ENCODE assay signal across 8 cellular contexts in the genomic region with DNA sequence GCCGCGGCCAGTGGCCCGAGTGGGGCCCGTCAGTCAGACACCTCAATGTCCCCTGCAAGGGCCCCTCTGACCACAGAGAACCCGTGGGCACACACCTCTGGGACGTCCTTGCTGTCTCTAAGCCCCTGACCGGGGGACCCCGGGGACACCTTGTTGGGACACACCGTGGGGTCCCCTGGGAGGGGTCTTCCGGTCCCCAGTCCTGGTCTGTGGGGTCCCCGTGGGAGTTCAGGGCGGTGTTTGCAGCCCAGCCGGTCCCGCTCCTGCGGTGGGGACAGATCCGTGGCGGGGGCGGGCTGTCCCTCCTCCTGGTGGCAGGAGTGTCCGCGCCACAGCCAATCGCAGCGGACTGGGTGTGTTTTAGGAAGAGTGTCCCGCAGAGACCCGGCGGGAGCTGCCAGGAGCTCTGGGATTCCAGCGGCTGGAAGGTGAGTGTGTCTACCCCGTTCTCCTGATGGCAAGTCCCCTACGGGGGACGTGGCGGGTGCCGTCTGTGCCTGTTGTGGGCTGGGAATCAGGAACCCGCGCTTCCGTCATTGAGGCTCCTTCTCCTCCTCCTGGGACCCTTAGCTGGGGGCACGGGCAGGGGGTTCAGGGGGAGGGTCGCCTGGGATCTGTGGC. TPM values are rescaled to one million over a fixed set of nuclear protein-coding genes. Genes with fewer than 3 reads are reported as not detected.
DNase-seq lines count a peak whose midpoint lies in the region; ATAC-seq and TF ChIP-seq lines count a peak whose summit lies in the region.

No MANE protein-coding gene starts in this region.

- peaks cover 8% of the 10 kb centered on the region; the same call in 1 of the 2 replicates for H3K79me2 ChIP-seq in Loucy (ENCODE audit: insufficient read depth, low read length)

- peak overlapping the region; percentile 78 to 90 (median 80) for H3K4me3 Mint-ChIP-seq in CD8-positive, alpha-beta memory T cell

- H3K4me1 Mint-ChIP-seq in CD8-positive, alpha-beta memory T cell, result peaks cover 4 to 31% (median 8%) of the 10 kb centered on the region in 3 donors

- H3K4me3 ChIP-seq in CD8-positive, alpha-beta memory T cell (ENCODE audit: low read length), result peak overlapping the region; percentile 66
- H3K4me3 ChIP-seq in Loucy (ENCODE audit: low read length, poor library complexity, severe bottlenecking), result peak overlapping the region; percentile 88
- H3K4me3 ChIP-seq in rectal smooth muscle tissue (ENCODE audit: low read length), result peak overlapping the region; percentile 75

- H3K9me2 ChIP-seq in Loucy (replicated peaks; ENCODE audit: low read depth, low read length), result no peaks in the 10 kb centered on the region

- H2AFZ ChIP-seq in Loucy (ENCODE audit: low read length), result peak overlapping the region; percentile 74

- H3K36me3 Mint-ChIP-seq in CD8-positive, alpha-beta memory T cell, result no peaks in the 10 kb centered on the region
- H3K36me3 Mint-ChIP-seq in activated naive CD4-positive, alpha-beta T cell treated with anti-CD3 and anti-CD28 coated beads, Interleukin-2, amount 50 U/mL, for 72 hours, result no peaks in the 10 kb centered on the region

- no peaks in the 10 kb centered on the region for H4K20me1 ChIP-seq in Loucy (ENCODE audit: insufficient read depth, low read length, poor library complexity, severe bottlenecking)

- peak overlapping the region in 2 of 8 donors; percentile 33 to 80 for H3K27ac Mint-ChIP-seq in CD8-positive, alpha-beta memory T cell
- H3K27ac Mint-ChIP-seq in activated naive CD4-positive, alpha-beta T cell treated with anti-CD3 and anti-CD28 coated beads, Interleukin-2, amount 50 U/mL, for 72 hours, result peak overlapping the region in 1 of 2 donors; percentile 72

- H3K27me3 Mint-ChIP-seq in CD8-positive, alpha-beta memory T cell, result no peaks in the 10 kb centered on the region

- ATAC-seq in GM21737 (IDR thresholded peaks at IDR 0.05; ENCODE audit: unreplicated experiment) (peak; percentile 84), left cardiac atrium (peak; percentile 95 to 98), GM18520 (IDR thresholded peaks at IDR 0.05; ENCODE audit: unreplicated experiment) (no peak), HG03280 (IDR thresholded peaks at IDR 0.05; ENCODE audit: unreplicated experiment) (no peak)
- ATAC-seq in activated naive CD4-positive, alpha-beta T cell treated with anti-CD3 and anti-CD28 coated beads, Interleukin-2, amount 50 U/mL, for 72 hours, result peak; percentile 83 to 87

- H3K27me3 ChIP-seq in CD8-positive, alpha-beta memory T cell (ENCODE audit: insufficient read depth, low read length, poor library complexity, severe bottlenecking), result no peaks in the 10 kb centered on the region
- H3K27me3 ChIP-seq in Loucy (ENCODE audit: insufficient read depth, low read length, poor library complexity, severe bottlenecking) (no peaks in the 10 kb centered on the region), rectal smooth muscle tissue (ENCODE audit: control insufficient read depth, insufficient read depth, low read length) (peaks cover 11% of the 10 kb centered on the region)

- no peaks in the 10 kb centered on the region for H3K9me3 ChIP-seq in CD8-positive, alpha-beta memory T cell (ENCODE audit: low read length)
- H3K9me3 ChIP-seq in Loucy (ENCODE audit: insufficient read depth, low read depth, low read length), result no peaks in the 10 kb centered on the region

- no peaks in the 10 kb centered on the region for H3F3A ChIP-seq in Loucy (ENCODE audit: low read depth)

- DNase-seq in CD8-positive, alpha-beta memory T cell, result peak; percentile 33 to 61 (median 43)
- DNase-seq in activated naive CD4-positive, alpha-beta T cell treated with anti-CD3 and anti-CD28 coated beads, Interleukin-2, amount 50 U/mL, for 72 hours (ENCODE audit: low spot score in 2 of 2), result peak; percentile 57 to 66
- peak; percentile 80 for DNase-seq in left cardiac atrium

- no peaks in the 10 kb centered on the region for H3K36me3 ChIP-seq in CD8-positive, alpha-beta memory T cell (ENCODE audit: insufficient read depth, low read length)
- H3K36me3 ChIP-seq in Loucy (ENCODE audit: insufficient read depth, low read length) (no peaks in the 10 kb centered on the region), rectal smooth muscle tissue (ENCODE audit: control insufficient read depth, insufficient read depth, low read length) (no peaks in the 10 kb centered on the region)

- peak overlapping the region; percentile 92 for H3K4me2 ChIP-seq in Loucy (ENCODE audit: low read depth, low read length, poor library complexity, severe bottlenecking)

- intact Hi-C loops in left cardiac atrium (cut with DNase I), result no loop called here

- H3K9me3 Mint-ChIP-seq in CD8-positive, alpha-beta memory T cell, result no peaks in the 10 kb centered on the region
- no peaks in the 10 kb centered on the region for H3K9me3 Mint-ChIP-seq in activated naive CD4-positive, alpha-beta T cell treated with anti-CD3 and anti-CD28 coated beads, Interleukin-2, amount 50 U/mL, for 72 hours

- TF ChIP-seq CTCF in Loucy (conservative IDR thresholded peaks at IDR 0.05; ENCODE audit: low read length), result no peak

- POLR2A ChIA-PET in CD8-positive, alpha-beta memory T cell (lab: Charles Lee), result no interaction called here

- peaks cover 5% of the 10 kb centered on the region for H3K4me1 ChIP-seq in CD8-positive, alpha-beta memory T cell (ENCODE audit: insufficient read depth, low read length)
- H3K4me1 ChIP-seq in Loucy (ENCODE audit: insufficient read depth, low read length, poor library complexity, severe bottlenecking), result peaks cover 16% of the 10 kb centered on the region
- no peaks in the 10 kb centered on the region for H3K4me1 ChIP-seq in rectal smooth muscle tissue (ENCODE audit: control insufficient read depth, insufficient read depth, low read length)

- peak overlapping the region; percentile 65 for H3K27ac ChIP-seq in CD8-positive, alpha-beta memory T cell (ENCODE audit: low read depth, low read length)
- H3K27ac ChIP-seq in rectal smooth muscle tissue (ENCODE audit: low read depth, low read length), result no peak overlapping the region

- H3K9ac ChIP-seq in Loucy (ENCODE audit: low read depth, low read length, poor library complexity, severe bottlenecking) (peak overlapping the region; percentile 97), rectal smooth muscle tissue (ENCODE audit: low read length) (peak overlapping the region; percentile 40)

- CTCF ChIA-PET in CD8-positive, alpha-beta memory T cell (lab: Charles Lee), result no interaction called here

RNA-seq across cellular contexts. Expression of gene PLCXD1, which starts 5.1 kb away (rescaled TPM):
- total RNA-seq in CD8-positive, alpha-beta memory T cell, result 10 to 100 TPM; 28.5 to 30.6 TPM
- polyA plus RNA-seq in CD8-positive, alpha-beta memory T cell, result 4.6 TPM
- 100 to 1,000 TPM in 1 of 2 donors, 10 to 100 TPM in 1; 61.4 to 118 TPM for total RNA-seq in activated naive CD4-positive, alpha-beta T cell treated with anti-CD3 and anti-CD28 coated beads, Interleukin-2, amount 50 U/mL, for 72 hours
- 10 to 100 TPM in 1 of 2 donors, 1 to 10 TPM in 1; 2.9 to 13.7 TPM for total RNA-seq in left cardiac atrium

RNA-seq across cellular contexts. Expression of gene GTPBP6, which starts 42.5 kb away (rescaled TPM):
- 10 to 100 TPM; 77.8 to 78.5 TPM for total RNA-seq in CD8-positive, alpha-beta memory T cell
- 55.7 TPM for polyA plus RNA-seq in CD8-positive, alpha-beta memory T cell
- total RNA-seq in activated naive CD4-positive, alpha-beta T cell treated with anti-CD3 and anti-CD28 coated beads, Interleukin-2, amount 50 U/mL, for 72 hours, result 10 to 100 TPM; 57.1 to 61.6 TPM
- total RNA-seq in left cardiac atrium, result 10 to 100 TPM; 48.0 to 55.6 TPM

Comparison
In these comparisons a context has a peak if more than half of its experiments do, and no peak if none do; other contexts are left out.
1. ATAC-seq: peak in GM21737 (single experiment), activated naive CD4-positive, alpha-beta T cell treated with anti-CD3 and anti-CD28 coated beads, Interleukin-2, amount 50 U/mL, for 72 hours (2 of 2) and left cardiac atrium (2 of 2); none in GM18520 (single experiment) and HG03280 (single experiment).
2. Peak in every context shown above with its lines, with median percentiles within 50 percentile points of each other: DNase-seq and H3K4me3 ChIP-seq.